In genomic region chr4:26263165-26263564, GRCh38 we compare ENCODE assay signal across 1 cellular context.
TF ChIP-seq lines count a peak whose summit lies in the region.

No MANE protein-coding gene starts in this region.

TF ChIP-seq in K562, 482 proteins besides CTCF, POLR2A, EP300 and RAD21 (continued from another document and continues in another):
- TF ChIP-seq CHD4 (IDR thresholded peaks at IDR 0.05; ENCODE audit: insufficient read depth, insufficient replicate concordance, low read depth, low read length, poor library complexity, severe bottlenecking) (no peak), ZNF668 (CRISPR knock-in tag; IDR thresholded peaks at IDR 0.05) (no peak), CHD2 (IDR thresholded peaks at IDR 0.05; ENCODE audit: low read depth, low read length) (peak; percentile 34; the same call in 1 of the 2 replicates), GTF2A2 (tag; IDR thresholded peaks at IDR 0.05) (no peak), CEBPZ (IDR thresholded peaks at IDR 0.05; ENCODE audit: borderline replicate concordance, low read depth, low read length) (no peak), HMG20B (CRISPR knock-in tag; IDR thresholded peaks at IDR 0.05) (no peak), RFX1 (IDR thresholded peaks at IDR 0.05) (no peak), RBM25 (IDR thresholded peaks at IDR 0.05; ENCODE audit: low read depth, low read length, severe bottlenecking) (peak; percentile 73), ZNF586 (CRISPR knock-in tag; conservative IDR thresholded peaks at IDR 0.05) (no peak), TFE3 (CRISPR knock-in tag; IDR thresholded peaks at IDR 0.05) (peak; percentile 91), CBFA2T3 (IDR thresholded peaks at IDR 0.05) (no peak), NR2C2 (CRISPR knock-in tag; IDR thresholded peaks at IDR 0.05) (no peak), NR2C2 (tag; IDR thresholded peaks at IDR 0.05) (no peak), BHLHE40 (IDR thresholded peaks at IDR 0.05; ENCODE audit: low read length) (no peak; the same call in 1 of the 2 replicates), ZFP91 (CRISPR knock-in tag; IDR thresholded peaks at IDR 0.05) (no peak), MBD2 (IDR thresholded peaks at IDR 0.05; ENCODE audit: borderline replicate concordance, low read depth) (peak; percentile 80), HMGN3 (IDR thresholded peaks at IDR 0.05; ENCODE audit: borderline replicate concordance, extremely low read depth, insufficient read length, low read depth, low read length) (no peak), CREBBP (IDR thresholded peaks at IDR 0.05; ENCODE audit: low read depth, low read length) (no peak), TRIM24 (IDR thresholded peaks at IDR 0.05) (no peak), SETDB1 (IDR thresholded peaks at IDR 0.05; ENCODE audit: low read length) (no peak), ZNF324 (CRISPR knock-in tag; IDR thresholded peaks at IDR 0.05) (no peak), MAZ (CRISPR knock-in tag; conservative IDR thresholded peaks at IDR 0.05 in 1 of 2, IDR thresholded peaks at IDR 0.05 in 1 of 2) (no peak), ZNF699 (CRISPR knock-in tag; IDR thresholded peaks at IDR 0.05; ENCODE audit: insufficient replicate concordance) (no peak), TOE1 (IDR thresholded peaks at IDR 0.05; ENCODE audit: borderline replicate concordance) (peak; percentile 89), TOE1 (CRISPR knock-in tag; IDR thresholded peaks at IDR 0.05; ENCODE audit: borderline replicate concordance, low read depth) (no peak), PHF8 (IDR thresholded peaks at IDR 0.05; ENCODE audit: borderline replicate concordance, low read length) (no peak), PBX2 (CRISPR knock-in tag; IDR thresholded peaks at IDR 0.05; ENCODE audit: low read depth) (no peak), PBX2 (tag; conservative IDR thresholded peaks at IDR 0.05; ENCODE audit: low read depth) (no peak), NR2F6 (CRISPR knock-in tag; IDR thresholded peaks at IDR 0.05) (no peak), NCOA2 (IDR thresholded peaks at IDR 0.05; ENCODE audit: partially characterized antibody in 2 of 2) (no peak), E2F1 (CRISPR knock-in tag; IDR thresholded peaks at IDR 0.05) (no peak), ZNF277 (CRISPR knock-in tag; IDR thresholded peaks at IDR 0.05; ENCODE audit: borderline replicate concordance) (no peak), NFIX (CRISPR knock-in tag; IDR thresholded peaks at IDR 0.05; ENCODE audit: low read depth) (no peak), ZNF695 (CRISPR knock-in tag; IDR thresholded peaks at IDR 0.05) (no peak), TCF7L2 (IDR thresholded peaks at IDR 0.05; ENCODE audit: low read depth, low read length) (no peak), SIN3B (IDR thresholded peaks at IDR 0.05; ENCODE audit: low read depth) (no peak), ARID2 (IDR thresholded peaks at IDR 0.05) (no peak), ZNF143 (CRISPR knock-in tag; IDR thresholded peaks at IDR 0.05) (peak; percentile 78), SMAD1 (IDR thresholded peaks at IDR 0.05; ENCODE audit: low read depth, low read length, partially characterized antibody) (no peak), GABPB2 (CRISPR knock-in tag; conservative IDR thresholded peaks at IDR 0.05) (no peak), BRD9 (IDR thresholded peaks at IDR 0.05; ENCODE audit: low read depth, partially characterized antibody) (no peak), FOS (IDR thresholded peaks at IDR 0.05; ENCODE audit: extremely low read depth, insufficient read length) (peak; percentile 72), UBTF (IDR thresholded peaks at IDR 0.05; ENCODE audit: borderline replicate concordance in 1 of 2, low read depth in 2 of 2, low read length in 2 of 2) (no peak), SMAD4 (CRISPR knock-in tag; conservative IDR thresholded peaks at IDR 0.05) (no peak), NFYB (IDR thresholded peaks at IDR 0.05; ENCODE audit: extremely low read depth, insufficient read length) (peak; percentile 90), SMARCB1 (IDR thresholded peaks at IDR 0.05; ENCODE audit: insufficient read length, low read depth) (no peak), MLX (CRISPR knock-in tag; conservative IDR thresholded peaks at IDR 0.05) (no peak), SAP30 (IDR thresholded peaks at IDR 0.05; ENCODE audit: borderline replicate concordance, insufficient read depth, low read depth, low read length, poor library complexity, severe bottlenecking) (no peak), ATF2 (CRISPR knock-in tag; IDR thresholded peaks at IDR 0.05) (no peak), KLF13 (tag; IDR thresholded peaks at IDR 0.05; ENCODE audit: borderline replicate concordance, low read depth) (no peak), MED1 (CRISPR knock-in tag; IDR thresholded peaks at IDR 0.05; ENCODE audit: borderline replicate concordance) (no peak)
